In the genomic region with DNA sequence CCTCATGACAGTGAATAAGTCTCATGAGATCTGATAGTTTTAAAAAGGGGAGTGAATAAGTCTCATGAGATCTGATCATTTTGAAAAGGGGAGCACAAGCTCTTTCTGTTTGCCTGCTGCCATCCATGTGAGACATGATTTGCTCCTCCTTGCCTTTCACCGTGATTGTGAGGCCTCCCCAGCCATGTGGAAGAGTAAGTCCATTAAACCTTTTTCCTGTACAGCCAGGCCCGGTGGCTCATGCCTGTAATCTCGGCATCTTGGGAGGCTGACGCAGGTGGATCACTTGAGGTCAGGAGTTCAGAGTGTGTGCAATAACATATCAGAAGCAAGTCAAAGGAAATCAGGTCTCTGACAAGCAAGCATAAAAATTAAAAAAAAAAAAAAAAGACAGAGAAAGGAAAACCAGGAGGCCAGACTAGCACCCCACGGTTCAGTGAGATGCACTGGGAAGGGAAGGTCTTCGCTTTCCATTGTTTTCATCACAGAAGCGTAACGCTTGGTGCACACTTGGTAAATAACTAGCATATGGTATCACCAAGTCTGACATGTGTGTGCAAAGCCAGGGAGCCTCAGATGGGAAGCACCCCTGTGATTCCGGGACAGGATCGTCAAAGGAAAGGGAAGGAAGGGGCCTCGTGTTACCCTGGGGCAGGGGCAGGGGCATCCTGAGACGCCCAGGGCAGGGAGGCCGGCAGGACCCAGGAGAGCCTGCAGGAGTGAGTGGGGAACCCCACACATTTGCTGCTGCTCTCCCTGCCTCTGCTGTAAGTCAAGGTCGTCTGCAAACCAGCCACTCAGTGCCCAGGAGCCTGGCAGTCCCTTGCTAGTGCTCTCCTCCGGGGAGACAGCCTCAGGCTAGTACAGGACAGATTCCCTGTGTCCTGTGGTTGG, we compare ENCODE assay signal across 21 cellular contexts.
A peak's percentile ranks its signal among the peaks of the same experiment; 100 is the strongest.
DNase-seq lines count a peak whose midpoint lies in the region; ATAC-seq, FAIRE-seq and TF ChIP-seq lines count a peak whose summit lies in the region.
"Had no signal": no experiment of that assay in that cellular context is flagged by ENCODE, and none has a peak within 500 bp of the region (broad histone marks: within the 10 kb centered on the region; RNA-seq: fewer than 3 reads in every experiment).

No MANE protein-coding gene starts in this region.

- no peak for FAIRE-seq in kidney (lab: Jason Lieb, UNC)
- FAIRE-seq: GM18507 had no signal

- H3K36me3 ChIP-seq in kidney (ENCODE audit: control insufficient read depth in 1 of 2, insufficient read depth in 2 of 2, low read length in 2 of 2), result no peaks in the 10 kb centered on the region
- H3K36me3 ChIP-seq in stomach, result no peaks in the 10 kb centered on the region
- H3K36me3 ChIP-seq in mesenchymal stem cell (ENCODE audit: control insufficient read depth in 1 of 2, insufficient read depth in 2 of 2, low read depth in 1 of 2, low read length in 2 of 2), result no peaks in the 10 kb centered on the region
- H3K36me3 ChIP-seq: thoracic aorta had no signal

- no peak overlapping the region for H2AK5ac ChIP-seq in mesenchymal stem cell (ENCODE audit: low read length, severe bottlenecking)

- H3K4me2 ChIP-seq in mesenchymal stem cell (ENCODE audit: low read length, poor library complexity, severe bottlenecking), result no peak overlapping the region
- H3K4me2 ChIP-seq: hepatocyte had no signal

- no peak overlapping the region for H4K91ac ChIP-seq in mesenchymal stem cell (ENCODE audit: low read length)

- H3K36me3 Mint-ChIP-seq in activated T-cell treated with anti-CD3 and anti-CD28 coated beads, Interleukin-2, amount 50 U/mL, for 24 hours (ENCODE audit: low read depth), result no peaks in the 10 kb centered on the region
- no peaks in the 10 kb centered on the region for H3K36me3 Mint-ChIP-seq in T-helper 17 cell (ENCODE audit: low read depth)
- H3K36me3 Mint-ChIP-seq: activated naive CD8-positive, alpha-beta T cell treated with anti-CD3 and anti-CD28 coated beads, Interleukin-2, amount 10 ng/mL, durations not matched to agents 7 days and 5 days had no signal

- no peak overlapping the region for H2BK15ac ChIP-seq in mesenchymal stem cell (ENCODE audit: low read depth, poor library complexity, severe bottlenecking)

- H3K9ac ChIP-seq in kidney (ENCODE audit: low read length in 2 of 2), result no peak overlapping the region
- no peak overlapping the region for H3K9ac ChIP-seq in mesenchymal stem cell (ENCODE audit: low read length)

- no peak overlapping the region for H3K27ac Mint-ChIP-seq in activated T-cell treated with anti-CD3 and anti-CD28 coated beads, Interleukin-2, amount 50 U/mL, for 24 hours
- peak overlapping the region; percentile 39 for H3K27ac Mint-ChIP-seq in T-helper 17 cell
- H3K27ac Mint-ChIP-seq: activated naive CD8-positive, alpha-beta T cell treated with anti-CD3 and anti-CD28 coated beads, Interleukin-2, amount 10 ng/mL, durations not matched to agents 7 days and 5 days; activated T-cell treated with anti-CD3 and anti-CD28 coated beads, Interleukin-2, amount 50 U/mL, for 72 hours had no signal

- H3K4me1 ChIP-seq in kidney (ENCODE audit: control insufficient read depth in 1 of 2, insufficient read depth in 1 of 2, low read depth in 1 of 2, low read length in 2 of 2), result peaks cover 0 to 6% of the 10 kb centered on the region in 2 donors
- peaks cover 0 to 18% (median 8%) of the 10 kb centered on the region in 4 donors for H3K4me1 ChIP-seq in stomach
- H3K4me1 ChIP-seq in mesenchymal stem cell (ENCODE audit: control insufficient read depth, insufficient read depth, low read depth, low read length), result no peaks in the 10 kb centered on the region

- H3K4ac ChIP-seq in mesenchymal stem cell (ENCODE audit: low read depth in 1 of 2, low read length in 2 of 2), result no peak overlapping the region

- H3K9me3 Mint-ChIP-seq in activated T-cell treated with anti-CD3 and anti-CD28 coated beads, Interleukin-2, amount 50 U/mL, for 24 hours, result no peaks in the 10 kb centered on the region
- H3K9me3 Mint-ChIP-seq: activated T-cell treated with anti-CD3 and anti-CD28 coated beads, Interleukin-2, amount 50 U/mL, for 72 hours had no signal

- H3K4me1 Mint-ChIP-seq in activated T-cell treated with anti-CD3 and anti-CD28 coated beads, Interleukin-2, amount 50 U/mL, for 24 hours (ENCODE audit: low read depth), result no peaks in the 10 kb centered on the region
- no peaks in the 10 kb centered on the region for H3K4me1 Mint-ChIP-seq in T-helper 17 cell
- H3K4me1 Mint-ChIP-seq: activated naive CD8-positive, alpha-beta T cell treated with anti-CD3 and anti-CD28 coated beads, Interleukin-2, amount 10 ng/mL, durations not matched to agents 7 days and 5 days had no signal

- no peak overlapping the region for H4K8ac ChIP-seq in mesenchymal stem cell (ENCODE audit: low read length)

- H3K27me3 Mint-ChIP-seq in activated T-cell treated with anti-CD3 and anti-CD28 coated beads, Interleukin-2, amount 50 U/mL, for 24 hours, result peaks cover 7% of the 10 kb centered on the region
- H3K27me3 Mint-ChIP-seq in T-helper 17 cell, result peaks cover 7% of the 10 kb centered on the region
- H3K27me3 Mint-ChIP-seq: activated naive CD8-positive, alpha-beta T cell treated with anti-CD3 and anti-CD28 coated beads, Interleukin-2, amount 10 ng/mL, durations not matched to agents 7 days and 5 days had no signal

- peak; percentile 18 for DNase-seq in activated T-cell treated with anti-CD3 and anti-CD28 coated beads, Interleukin-2, amount 50 U/mL, for 24 hours
- no peak for DNase-seq in activated T-cell treated with anti-CD3 and anti-CD28 coated beads, Interleukin-2, amount 50 U/mL, for 1 hour
- DNase-seq in T-helper 17 cell (peak in 1 of 3 donors; percentile 1), kidney (peak; percentile 26), stomach (peak; percentile 17), mesenchymal stem cell (no peak), NCI-H2107 (lab: John Stamatoyannopoulos, UW) (no peak)
- DNase-seq: ACHN; activated CD4-positive, alpha-beta T cell treated with anti-CD3 and anti-CD28 coated beads, Interleukin-2, amount 50 U/mL, for 1 hour; activated naive CD8-positive, alpha-beta T cell treated with anti-CD3 and anti-CD28 coated beads, Interleukin-2, amount 10 ng/mL, durations not matched to agents 7 days and 5 days; activated T-cell treated with anti-CD3 and anti-CD28 coated beads, Interleukin-2, amount 50 U/mL, for 72 hours; NCI-H1436; NCI-H774; SHP77; T-helper 1 cell had no signal

- H3K27me3 ChIP-seq in stomach (peaks cover 0 to 17% (median 0%) of the 10 kb centered on the region in 3 donors), mesenchymal stem cell (ENCODE audit: control insufficient read depth in 1 of 2, insufficient read depth in 1 of 2, low read length in 2 of 2) (peaks cover 0 to 11% of the 10 kb centered on the region in 2 experiments)
- H3K27me3 ChIP-seq: hepatocyte had no signal

- TF ChIP-seq POLR2A in stomach (IDR thresholded peaks at IDR 0.05), result no peak

- H3K9me3 ChIP-seq in T-helper 17 cell (ENCODE audit: control insufficient read depth, low read length, poor library complexity, severe bottlenecking) (no peaks in the 10 kb centered on the region), kidney (ENCODE audit: control insufficient read depth in 1 of 2, low read length in 2 of 2) (peaks cover 0 to 6% of the 10 kb centered on the region in 2 donors), stomach (peaks cover 0 to 11% (median 8%) of the 10 kb centered on the region in 4 donors), mesenchymal stem cell (ENCODE audit: control insufficient read depth, low read length) (peaks cover 10% of the 10 kb centered on the region)
- H3K9me3 ChIP-seq: thoracic aorta had no signal

- no peak overlapping the region for H3K18ac ChIP-seq in mesenchymal stem cell (ENCODE audit: low read depth in 1 of 2, low read length in 2 of 2)

- TF ChIP-seq CTCF in kidney (IDR thresholded peaks at IDR 0.05; ENCODE audit: borderline replicate concordance, extremely low read depth, insufficient read depth), result no peak
- no peak for TF ChIP-seq CTCF in stomach (IDR thresholded peaks at IDR 0.05)

- no peak overlapping the region for H3K23ac ChIP-seq in mesenchymal stem cell (ENCODE audit: low read length in 2 of 2)

- no peaks in the 10 kb centered on the region for H3K79me1 ChIP-seq in mesenchymal stem cell (replicated peaks; ENCODE audit: low read length, poor library complexity, severe bottlenecking)

- WGBS in stomach, 5 donors, result 74 to 80% (median 76%) methylated on average over 15 of the region's 15 CpGs
- WGBS in mesenchymal stem cell, result 78% methylated on average over 15 of the region's 15 CpGs

- intact Hi-C loops in kidney (cut with DNase I), result no loop called here
- intact Hi-C loops in stomach (cut with DNase I; ENCODE audit: low total_unique reads), result no loop called here

- no peak overlapping the region for H3K14ac ChIP-seq in mesenchymal stem cell (ENCODE audit: low read length in 2 of 2)

- TF ChIP-seq EP300 in stomach (IDR thresholded peaks at IDR 0.05), result no peak

- no peak overlapping the region for H2AFZ ChIP-seq in mesenchymal stem cell (ENCODE audit: low read depth, low read length)
- H2AFZ ChIP-seq: hepatocyte had no signal

- H3K27ac ChIP-seq in kidney (ENCODE audit: low read depth in 2 of 2, low read length in 2 of 2) (no peak overlapping the region), stomach (no peak overlapping the region), mesenchymal stem cell (ENCODE audit: low read length, poor library complexity, severe bottlenecking) (no peak overlapping the region)
- H3K27ac ChIP-seq: C4-2B, hepatocyte, thoracic aorta had no signal

- no peak overlapping the region for H2BK120ac ChIP-seq in mesenchymal stem cell (ENCODE audit: low read depth, low read length)

- H3K4me3 ChIP-seq in kidney (ENCODE audit: low read length in 2 of 2) (no peak overlapping the region), stomach (no peak overlapping the region), mesenchymal stem cell (ENCODE audit: insufficient read depth in 1 of 2, low read depth in 1 of 2, low read length in 2 of 2) (no peak overlapping the region)
- H3K4me3 ChIP-seq: hepatocyte, lung, thoracic aorta had no signal

- ATAC-seq in T-helper 17 cell (no peak), HG03571 (IDR thresholded peaks at IDR 0.05; ENCODE audit: unreplicated experiment) (no peak)
- ATAC-seq: activated T-cell treated with anti-CD3 and anti-CD28 coated beads, Interleukin-2, amount 50 U/mL, for 72 hours had no signal

- H2BK5ac ChIP-seq in mesenchymal stem cell (ENCODE audit: low read depth, low read length, poor library complexity, severe bottlenecking), result no peak overlapping the region

- H2BK12ac ChIP-seq in mesenchymal stem cell (ENCODE audit: low read length in 2 of 2), result no peak overlapping the region

- H3K4me3 Mint-ChIP-seq in activated T-cell treated with anti-CD3 and anti-CD28 coated beads, Interleukin-2, amount 50 U/mL, for 24 hours, result no peak overlapping the region
- no peak overlapping the region for H3K4me3 Mint-ChIP-seq in T-helper 17 cell
- H3K4me3 Mint-ChIP-seq: activated naive CD8-positive, alpha-beta T cell treated with anti-CD3 and anti-CD28 coated beads, Interleukin-2, amount 10 ng/mL, durations not matched to agents 7 days and 5 days; activated T-cell treated with anti-CD3 and anti-CD28 coated beads, Interleukin-2, amount 50 U/mL, for 72 hours had no signal

Comparison
In these comparisons a context has a peak if more than half of its experiments do, and no peak if none do; other contexts are left out.
1. DNase-seq: peak in activated T-cell treated with anti-CD3 and anti-CD28 coated beads, Interleukin-2, amount 50 U/mL, for 24 hours (single experiment), kidney (single experiment) and stomach (single experiment); none in activated T-cell treated with anti-CD3 and anti-CD28 coated beads, Interleukin-2, amount 50 U/mL, for 1 hour (single experiment), mesenchymal stem cell (single experiment) and NCI-H2107 (single experiment).